32 cellular contexts compared by ENCODE assay signal in the genomic region with DNA sequence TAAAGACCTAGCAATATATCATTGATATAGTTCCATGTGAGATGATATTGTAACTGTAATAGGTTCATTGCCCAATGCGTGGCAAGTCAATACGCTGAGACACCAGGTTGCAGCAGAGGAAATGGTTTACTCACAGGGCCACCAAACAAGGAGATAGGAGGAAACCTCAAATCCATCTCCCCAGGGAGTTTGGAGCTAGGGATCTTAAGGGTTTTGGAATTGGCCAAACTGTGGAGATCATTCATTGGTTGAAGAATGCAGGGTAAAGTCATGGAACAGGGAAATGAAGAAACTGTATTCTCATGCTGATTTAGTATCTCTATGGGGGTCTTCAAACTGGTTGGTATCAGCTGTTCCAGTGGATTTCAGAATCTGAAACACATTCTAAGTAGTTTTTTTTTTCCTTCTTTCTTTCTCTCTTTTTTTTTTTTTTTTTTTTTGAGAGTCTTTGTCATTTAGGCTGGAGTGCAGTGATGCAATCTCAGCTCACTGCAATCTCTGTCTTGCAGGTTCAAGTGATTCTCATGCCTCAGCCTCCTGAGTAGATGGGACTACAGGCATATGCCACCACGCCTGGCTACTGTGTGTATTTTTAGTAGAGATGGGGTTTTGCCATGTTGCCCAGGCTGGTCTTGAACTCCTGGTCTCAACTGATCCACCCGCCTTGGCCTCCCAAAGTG. TPM values are rescaled to one million over a fixed set of nuclear protein-coding genes. Genes with fewer than 3 reads are reported as not detected.
DNase-seq lines count a peak whose midpoint lies in the region; ATAC-seq and TF ChIP-seq lines count a peak whose summit lies in the region.
"Had no signal": no experiment of that assay in that cellular context is flagged by ENCODE, and none has a peak within 500 bp of the region (broad histone marks: within the 10 kb centered on the region; RNA-seq: fewer than 3 reads in every experiment).

No MANE protein-coding gene starts in this region.

- H2AFZ ChIP-seq in neural progenitor cell (replicated peaks): peak overlapping the region; percentile 26

- ATAC-seq in left lobe of liver (no peak), HG02973 (IDR thresholded peaks at IDR 0.05; ENCODE audit: unreplicated experiment) (no peak)
- ATAC-seq: activated CD8-positive, alpha-beta T cell treated with anti-CD3 and anti-CD28 coated beads for 36 hours; gastrocnemius medialis; HCT116; Panc1; right cardiac atrium; T-helper 17 cell had no signal

- H3K27ac ChIP-seq in HUES64 (ENCODE audit: low read depth, low read length) (peak overlapping the region; percentile 100), neural progenitor cell (no peak overlapping the region), caudate nucleus (ENCODE audit: low read depth, low read length) (no peak overlapping the region)
- H3K27ac ChIP-seq: esophagus muscularis mucosa, gastrocnemius medialis, stomach, vagina had no signal

- no peaks in the 10 kb centered on the region for H3K79me2 ChIP-seq in neural progenitor cell (ENCODE audit: low read depth)

- 56% methylated on average over 4 of the region's 4 CpGs for WGBS in HUES64

- H3K9me3 Mint-ChIP-seq in neural progenitor cell: peaks cover 6% of the 10 kb centered on the region
- H3K9me3 Mint-ChIP-seq: activated CD8-positive, alpha-beta T cell treated with anti-CD3 and anti-CD28 coated beads for 36 hours had no signal

- H3K4me1 ChIP-seq in ES-I3 (ENCODE audit: insufficient read depth, low read length): peaks cover 34% of the 10 kb centered on the region
- H3K4me1 ChIP-seq in HUES64 (ENCODE audit: insufficient read depth, low read length): peaks cover 35% of the 10 kb centered on the region
- peaks cover 28% of the 10 kb centered on the region for H3K4me1 ChIP-seq in neural progenitor cell
- H3K4me1 ChIP-seq: stomach, vagina had no signal

- H3K4me3 Mint-ChIP-seq in neural progenitor cell: no peak overlapping the region
- H3K4me3 Mint-ChIP-seq: activated CD8-positive, alpha-beta T cell treated with anti-CD3 and anti-CD28 coated beads for 36 hours; brain; CD8-positive, alpha-beta memory T cell; T-helper 17 cell had no signal

- no peak overlapping the region for H3K4me2 ChIP-seq in neural progenitor cell

- no peaks in the 10 kb centered on the region for H4K20me1 ChIP-seq in neural progenitor cell (ENCODE audit: low read depth)

- H3K4me3 ChIP-seq in HUES64 (ENCODE audit: low read length): no peak overlapping the region
- no peak overlapping the region for H3K4me3 ChIP-seq in fibroblast of mammary gland (ENCODE audit: control insufficient read depth, low read depth, low read length)
- H3K4me3 ChIP-seq in neural progenitor cell: no peak overlapping the region
- H3K4me3 ChIP-seq: esophagus muscularis mucosa, gastrocnemius medialis, stomach, vagina had no signal

- H3K9me3 ChIP-seq in ES-I3 (ENCODE audit: control insufficient read depth, insufficient read depth, low read length) (peaks cover 5% of the 10 kb centered on the region; the same call in 1 of the 2 replicates), HUES64 (ENCODE audit: insufficient read depth, low read depth, low read length) (no peaks in the 10 kb centered on the region), neural progenitor cell (ENCODE audit: low read depth) (no peaks in the 10 kb centered on the region)
- H3K9me3 ChIP-seq: esophagus muscularis mucosa, gastrocnemius medialis, stomach, vagina had no signal

- H3K9ac ChIP-seq in ES-I3 (ENCODE audit: low read depth, low read length) (peak overlapping the region; percentile 12; the same call in 1 of the 2 replicates), HUES64 (ENCODE audit: low read depth, low read length) (peak overlapping the region; percentile 82; the same call in 1 of the 2 replicates), neural progenitor cell (no peak overlapping the region)

- no peaks in the 10 kb centered on the region for H3K4me1 Mint-ChIP-seq in neural progenitor cell
- H3K4me1 Mint-ChIP-seq: T-helper 17 cell had no signal

- H3K36me3 Mint-ChIP-seq in neural progenitor cell: no peaks in the 10 kb centered on the region
- H3K36me3 Mint-ChIP-seq: brain had no signal

- peaks cover 27% of the 10 kb centered on the region for H3F3A ChIP-seq in neural progenitor cell (ENCODE audit: low read depth)

- no peaks in the 10 kb centered on the region for H3K27me3 Mint-ChIP-seq in neural progenitor cell (ENCODE audit: insufficient read depth, low read depth)

- TF ChIP-seq CTCF in fibroblast of mammary gland (conservative IDR thresholded peaks at IDR 0.05; ENCODE audit: control insufficient read depth, insufficient read depth, low read depth, low read length) (no peak), neural progenitor cell (IDR thresholded peaks at IDR 0.05) (no peak)

- H3K27ac Mint-ChIP-seq in neural progenitor cell: no peak overlapping the region
- H3K27ac Mint-ChIP-seq: activated CD8-positive, alpha-beta T cell treated with anti-CD3 and anti-CD28 coated beads for 36 hours; brain; T-helper 17 cell had no signal

- DNase-seq in fibroblast of mammary gland (ENCODE audit: low read depth) (peak; percentile 25), neural progenitor cell (ENCODE audit: low spot score) (no peak), caudate nucleus (lab: John Stamatoyannopoulos, UW) (no peak), left lobe of liver (ENCODE audit: low spot score) (no peak)
- DNase-seq: activated CD8-positive, alpha-beta T cell treated with anti-CD3 and anti-CD28 coated beads for 36 hours; activated naive CD4-positive, alpha-beta T cell treated with anti-CD3 and anti-CD28 coated beads, Interleukin-2, amount 50 U/mL, for 16 hours; amniotic stem cell; CD8-positive, alpha-beta memory T cell; cerebellar nuclear complex; dermis blood vessel endothelial cell; DMS153; gastrocnemius medialis; hippocampal formation; islet precursor cell; KG1; NCI-H1417 treated with DMSO at 0.1 percent for 48 hours; NCI-H2029 treated with DMSO at 0.1 percent for 48 hours; NCI-H226; NCI-H526 treated with DMSO at 0.1 percent for 48 hours; posterior cingulate gyrus; right cardiac atrium; Right ventricle myocardium superior; stomach; T-helper 17 cell had no signal

- H3K27me3 ChIP-seq in HUES64 (ENCODE audit: insufficient read depth, low read length) (no peaks in the 10 kb centered on the region), neural progenitor cell (no peaks in the 10 kb centered on the region)
- H3K27me3 ChIP-seq: esophagus muscularis mucosa, gastrocnemius medialis, vagina had no signal

- H3K36me3 ChIP-seq in ES-I3 (ENCODE audit: insufficient read depth, low read length) (no peaks in the 10 kb centered on the region), HUES64 (ENCODE audit: insufficient read depth, low read length) (no peaks in the 10 kb centered on the region), neural progenitor cell (no peaks in the 10 kb centered on the region)
- H3K36me3 ChIP-seq: esophagus muscularis mucosa, gastrocnemius medialis, stomach, vagina had no signal

RNA-seq across cellular contexts. Expression of a gene that starts 30.7 kb away (rescaled TPM):
- polyA plus RNA-seq in HUES64 (2013, experiment 1 of 2): 68.0 TPM
- polyA plus RNA-seq in HUES64 (2013, experiment 2 of 2): 63.3 TPM
- total RNA-seq in neural progenitor cell (ENCODE audit: low replicate concordance) (57.6 and 86.6 TPM in 2 replicates), left lobe of liver (33.6 TPM)
